1 cellular context compared by ENCODE assay signal in genomic region chr12:52788876-52789636, GRCh38.
TF ChIP-seq lines count a peak whose summit lies in the region.

No MANE protein-coding gene starts in this region.

TF ChIP-seq in GM23338, 12 proteins besides CTCF, POLR2A, EP300 and RAD21:
- TF ChIP-seq REST (IDR thresholded peaks at IDR 0.05; ENCODE audit: unreplicated experiment) (no peak), ZNF114 (CRISPR knock-in tag; IDR thresholded peaks at IDR 0.05) (no peak), EZH2phosphoT487 (IDR thresholded peaks at IDR 0.05; ENCODE audit: unreplicated experiment) (no peak), ZNF462 (CRISPR knock-in tag; IDR thresholded peaks at IDR 0.05) (no peak), EZH2 (IDR thresholded peaks at IDR 0.05; ENCODE audit: low read depth, unreplicated experiment) (no peak), ZNF331 (CRISPR knock-in tag; IDR thresholded peaks at IDR 0.05; ENCODE audit: low read depth) (no peak), POLR2AphosphoS5 (IDR thresholded peaks at IDR 0.05; ENCODE audit: low read depth) (no peak), JUNB (IDR thresholded peaks at IDR 0.05; ENCODE audit: unreplicated experiment) (no peak), ETS1 (IDR thresholded peaks at IDR 0.05) (no peak), CREB1 (CRISPR knock-in tag; IDR thresholded peaks at IDR 0.05; ENCODE audit: low read depth) (no peak), STAT1 (IDR thresholded peaks at IDR 0.05; ENCODE audit: unreplicated experiment) (no peak)
TF ChIP-seq in GM23338: peak in this region for 0.
